In the genomic region with DNA sequence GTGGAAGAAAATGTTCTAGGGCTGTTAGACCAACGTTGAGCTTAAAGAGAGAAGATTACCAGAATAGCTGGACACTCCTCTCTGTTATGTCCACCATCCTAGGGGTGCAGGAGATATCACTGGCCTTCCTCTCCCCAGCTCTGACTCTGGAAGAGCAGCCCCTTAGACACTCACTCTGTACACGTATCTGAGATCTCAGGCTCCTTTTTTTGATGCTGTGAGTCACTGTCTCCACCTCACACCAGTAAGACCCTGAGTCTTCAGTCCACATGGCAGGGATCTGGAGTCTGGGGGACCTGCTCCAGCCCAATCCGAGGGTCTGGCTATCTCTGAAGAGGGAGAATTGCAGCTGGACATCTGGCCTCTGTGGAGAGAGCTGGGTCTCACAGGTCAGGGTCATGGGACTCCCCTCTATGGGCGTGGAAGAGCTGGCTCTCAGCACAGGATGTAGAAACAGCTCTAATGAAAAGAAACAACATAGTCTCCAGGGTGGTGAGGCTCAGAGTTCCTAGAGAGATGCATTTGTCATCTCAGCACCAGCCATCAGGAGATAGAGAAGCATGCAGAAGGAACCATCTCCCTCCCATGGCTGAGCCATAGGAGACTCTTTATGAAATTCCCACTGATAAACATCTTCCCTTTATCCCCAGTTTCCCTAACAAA, we compare ENCODE assay signal across 20 cellular contexts. TPM values are rescaled to one million over a fixed set of nuclear protein-coding genes. Genes with fewer than 3 reads are reported as not detected.
"Had no signal": no experiment of that assay in that cellular context is flagged by ENCODE, and none has a peak within 500 bp of the region (broad histone marks: within the 10 kb centered on the region; RNA-seq: fewer than 3 reads in every experiment).

No MANE protein-coding gene starts in this region.

- DNase-seq: activated CD4-positive, alpha-beta T cell treated with anti-CD3 and anti-CD28 coated beads for 1 hour; activated CD4-positive, alpha-beta T cell treated with anti-CD3 and anti-CD28 coated beads, Interleukin-2, amount 50 U/mL, for 48 hours; activated CD8-positive, alpha-beta memory T cell treated with anti-CD3 and anti-CD28 coated beads, Interleukin-2, amount 50 U/mL, for 48 hours; amygdala; cerebellar nuclear complex; endodermal cell; erythroblast; hippocampal formation; kidney glomerular epithelial cell; posterior cingulate gyrus; SK-N-SH had no signal

- H3K9ac ChIP-seq: SK-N-SH had no signal

- H3K4me3 Mint-ChIP-seq: activated naive CD4-positive, alpha-beta T cell treated with anti-CD3 and anti-CD28 coated beads, Interleukin-2, amount 50 U/mL, for 24 hours; brain; dendritic cell treated with granulocyte-macrophage colony-stimulating factor and Interleukin-4, amounts not matched to agents 40 ng/mL and 50 ng/mL, for 4 days; endodermal cell; mesothelial cell of epicardium; T-helper 1 cell treated with Interleukin-12 subunit alpha and Interleukin-12 subunit beta and Interleukin-4 antibody, amounts not matched to agents 30 μg/mL and 1 μg/mL, for 36 hours; type B pancreatic cell had no signal

- H3K4me2 ChIP-seq: SK-N-SH had no signal

- H3K9me3 Mint-ChIP-seq: activated naive CD4-positive, alpha-beta T cell treated with anti-CD3 and anti-CD28 coated beads, Interleukin-2, amount 50 U/mL, for 24 hours; dendritic cell treated with granulocyte-macrophage colony-stimulating factor and Interleukin-4, amounts not matched to agents 40 ng/mL and 50 ng/mL, for 4 days; endodermal cell; mesothelial cell of epicardium; T-helper 1 cell treated with Interleukin-12 subunit alpha and Interleukin-12 subunit beta and Interleukin-4 antibody, amounts not matched to agents 30 μg/mL and 1 μg/mL, for 36 hours; type B pancreatic cell had no signal

- H3K4me1 Mint-ChIP-seq: activated naive CD4-positive, alpha-beta T cell treated with anti-CD3 and anti-CD28 coated beads, Interleukin-2, amount 50 U/mL, for 24 hours; brain; mesothelial cell of epicardium had no signal

- H3K36me3 Mint-ChIP-seq: activated naive CD4-positive, alpha-beta T cell treated with anti-CD3 and anti-CD28 coated beads, Interleukin-2, amount 50 U/mL, for 24 hours; brain; mesothelial cell of epicardium; type B pancreatic cell had no signal

- H3K9me2 ChIP-seq: SK-N-SH had no signal

- H3K27ac Mint-ChIP-seq: activated naive CD4-positive, alpha-beta T cell treated with anti-CD3 and anti-CD28 coated beads, Interleukin-2, amount 50 U/mL, for 24 hours; brain; dendritic cell treated with granulocyte-macrophage colony-stimulating factor and Interleukin-4, amounts not matched to agents 40 ng/mL and 50 ng/mL, for 4 days; endodermal cell; mesothelial cell of epicardium; T-helper 1 cell treated with Interleukin-12 subunit alpha and Interleukin-12 subunit beta and Interleukin-4 antibody, amounts not matched to agents 30 μg/mL and 1 μg/mL, for 36 hours; type B pancreatic cell had no signal

- H3K9me3 ChIP-seq: SK-N-SH had no signal

RNA-seq across cellular contexts. Expression of a gene that starts 3.5 kb away (rescaled TPM):
- total RNA-seq: endodermal cell, glomerular endothelial cell, lower leg skin, mesothelial cell of epicardium, skeletal muscle tissue had no signal
- polyA plus RNA-seq: SK-N-SH had no signal
